9 cellular contexts compared by ENCODE assay signal in genomic region chr3:134852893-134853351, GRCh38. TPM values are rescaled to one million over a fixed set of nuclear protein-coding genes. Genes with fewer than 3 reads are reported as not detected.
DNase-seq lines count a peak whose midpoint lies in the region; ATAC-seq and TF ChIP-seq lines count a peak whose summit lies in the region.
"Had no signal": no experiment of that assay in that cellular context is flagged by ENCODE, and none has a peak within 500 bp of the region (broad histone marks: within the 10 kb centered on the region; RNA-seq: fewer than 3 reads in every experiment).

No MANE protein-coding gene starts in this region.

- H3K36me3 Mint-ChIP-seq in activated CD4-positive, alpha-beta T cell treated with anti-CD3 and anti-CD28 coated beads for 36 hours (ENCODE audit: low read depth) = no peaks in the 10 kb centered on the region

- TF ChIP-seq CTCF in KMS-11 (conservative IDR thresholded peaks at IDR 0.05; ENCODE audit: low read depth, low read length) = no peak

- peaks cover 10% of the 10 kb centered on the region for H3K4me1 Mint-ChIP-seq in activated CD4-positive, alpha-beta T cell treated with anti-CD3 and anti-CD28 coated beads for 36 hours

- H3K9ac ChIP-seq in KMS-11 = peak overlapping the region; percentile 13; the same call in 1 of the 2 replicates

- peak overlapping the region; percentile 47; the same call in 1 of the 2 replicates for H3K27ac ChIP-seq in KMS-11

- no peak overlapping the region for H3K4me3 Mint-ChIP-seq in activated CD4-positive, alpha-beta T cell treated with anti-CD3 and anti-CD28 coated beads for 36 hours

- H3K27me3 Mint-ChIP-seq in activated CD4-positive, alpha-beta T cell treated with anti-CD3 and anti-CD28 coated beads for 36 hours = no peaks in the 10 kb centered on the region

- H4K20me1 ChIP-seq in KMS-11 (ENCODE audit: insufficient read depth) = no peaks in the 10 kb centered on the region

- H3K4me1 ChIP-seq in KMS-11 (ENCODE audit: low read depth, poor library complexity, severe bottlenecking) = peaks cover 25% of the 10 kb centered on the region

- no peaks in the 10 kb centered on the region for H3K27me3 ChIP-seq in KMS-11 (ENCODE audit: insufficient read depth, low read depth)

- POLR2A ChIA-PET in activated CD4-positive, alpha-beta T cell treated with anti-CD3 and anti-CD28 coated beads for 36 hours (lab: Charles Lee) = interaction anchor here (0.6 kb wide), 1 partner anchor 199 kb away, joined by 3 read pairs; no protein-coding TSS in a partner anchor

- intact Hi-C loops in activated CD4-positive, alpha-beta T cell treated with anti-CD3 and anti-CD28 coated beads for 36 hours (cut with DNase I, micrococcal nuclease) = no loop called here

- H3K9me3 Mint-ChIP-seq in activated CD4-positive, alpha-beta T cell treated with anti-CD3 and anti-CD28 coated beads for 36 hours (ENCODE audit: low read depth) = no peaks in the 10 kb centered on the region

- no peak overlapping the region for H2AFZ ChIP-seq in KMS-11 (ENCODE audit: low read depth)

- H3K36me3 ChIP-seq in KMS-11 (ENCODE audit: insufficient read depth) = no peaks in the 10 kb centered on the region

- peak; percentile 61 for ATAC-seq in activated CD4-positive, alpha-beta T cell treated with anti-CD3 and anti-CD28 coated beads for 36 hours
- ATAC-seq in HG02571 (IDR thresholded peaks at IDR 0.05; ENCODE audit: unreplicated experiment) = peak; percentile 95

- H3K4me2 ChIP-seq in KMS-11 = peak overlapping the region; percentile 64

- H3K79me2 ChIP-seq in KMS-11 (ENCODE audit: insufficient read depth, low read depth) = no peaks in the 10 kb centered on the region

- H3K27ac Mint-ChIP-seq in activated CD4-positive, alpha-beta T cell treated with anti-CD3 and anti-CD28 coated beads for 36 hours = peak overlapping the region; percentile 11

- DNase-seq in activated CD4-positive, alpha-beta T cell treated with anti-CD3 and anti-CD28 coated beads for 36 hours = peak; percentile 27
- no peak for DNase-seq in activated CD4-positive, alpha-beta T cell treated with anti-CD3 and anti-CD28 coated beads, Interleukin-2, amount 50 U/mL, for 4 hours
- DNase-seq in pons (ENCODE audit: low spot score) = peak; percentile 79
- no peak for DNase-seq in cerebellar nuclear complex (lab: John Stamatoyannopoulos, UW)
- no peak for DNase-seq in AG20443 (ENCODE audit: low spot score)
- no peak for DNase-seq in HuH-7 (ENCODE audit: low spot score)

- H3K4me3 ChIP-seq in KMS-11 (IDR thresholded peaks at IDR 0.05; ENCODE audit: insufficient read depth, low read depth, low read length) = no peak overlapping the region
- H3K4me3 ChIP-seq: skin epidermis had no signal

- CTCF ChIA-PET in activated CD4-positive, alpha-beta T cell treated with anti-CD3 and anti-CD28 coated beads for 36 hours (lab: Charles Lee) = interaction anchor here (1.9 kb wide), 1 partner anchor 14 kb away, joined by 4 read pairs; no protein-coding TSS in a partner anchor

RNA-seq across cellular contexts. Expression of gene EPHB1, which starts 57.9 kb away (rescaled TPM):
- under 1 TPM; 0.60 to 0.98 TPM for total RNA-seq in activated CD4-positive, alpha-beta T cell treated with anti-CD3 and anti-CD28 coated beads for 36 hours

Comparison
In these comparisons a context has a peak if more than half of its experiments do, and no peak if none do; other contexts are left out.
1. DNase-seq: peak in activated CD4-positive, alpha-beta T cell treated with anti-CD3 and anti-CD28 coated beads for 36 hours (single experiment) and pons (single experiment); none in activated CD4-positive, alpha-beta T cell treated with anti-CD3 and anti-CD28 coated beads, Interleukin-2, amount 50 U/mL, for 4 hours (0 of 2), cerebellar nuclear complex (0 of 2), AG20443 (single experiment) and HuH-7 (single experiment).